17 cellular contexts compared by ENCODE assay signal in genomic region chr12:128690641-128691040, GRCh38.
"Had no signal": no experiment of that assay in that cellular context is flagged by ENCODE, and none has a peak within 500 bp of the region (broad histone marks: within the 10 kb centered on the region; RNA-seq: fewer than 3 reads in every experiment).

No MANE protein-coding gene starts in this region.

- H3K9me3 Mint-ChIP-seq: activated B cell treated with CpG ODN at 0.5 μM for 24 hours; natural killer cell; stimulated activated effector memory CD8-positive, alpha-beta T cell treated with anti-CD3 and anti-CD28 coated beads, Interleukin-12 subunit alpha, Interleukin-12 subunit beta, amount 100 ng/mL, for 72 hours had no signal

- H3K9me3 ChIP-seq: colonic mucosa, left lung, thoracic aorta, upper lobe of right lung had no signal

- H3K27me3 Mint-ChIP-seq: activated B cell treated with CpG ODN at 0.5 μM for 24 hours; activated naive CD8-positive, alpha-beta T cell had no signal

- H3K27ac Mint-ChIP-seq: activated B cell treated with CpG ODN at 0.5 μM for 24 hours; activated CD8-positive, alpha-beta T cell treated with anti-CD3 and anti-CD28 coated beads, Interleukin-2, amount 10 ng/mL, durations not matched to agents 7 days and 5 days; activated naive CD8-positive, alpha-beta T cell; activated T-cell treated with anti-CD3 and anti-CD28 coated beads, Interleukin-2, amount 50 U/mL, for 72 hours; natural killer cell; stimulated activated effector memory CD8-positive, alpha-beta T cell treated with anti-CD3 and anti-CD28 coated beads, Interleukin-12 subunit alpha, Interleukin-12 subunit beta, amount 100 ng/mL, for 72 hours had no signal

- H3K79me2 ChIP-seq: hepatocyte had no signal

- H3K36me3 ChIP-seq: colonic mucosa, left lung, thoracic aorta, upper lobe of right lung had no signal

- H2AFZ ChIP-seq: hepatocyte had no signal

- H3K4me2 ChIP-seq: hepatocyte had no signal

- H3K36me3 Mint-ChIP-seq: activated naive CD8-positive, alpha-beta T cell; natural killer cell; stimulated activated effector memory CD8-positive, alpha-beta T cell treated with anti-CD3 and anti-CD28 coated beads, Interleukin-12 subunit alpha, Interleukin-12 subunit beta, amount 100 ng/mL, for 72 hours had no signal

- DNase-seq: activated B cell treated with CpG ODN at 0.5 μM for 24 hours; activated CD4-positive, alpha-beta T cell treated with anti-CD3 and anti-CD28 coated beads for 48 hours; activated CD8-positive, alpha-beta memory T cell treated with anti-CD3 and anti-CD28 coated beads, Interleukin-2, amount 50 U/mL, for 4 hours; activated CD8-positive, alpha-beta T cell treated with anti-CD3 and anti-CD28 coated beads, Interleukin-2, amount 10 ng/mL, durations not matched to agents 7 days and 5 days; activated gamma-delta T cell; activated T-cell treated with anti-CD3 and anti-CD28 coated beads, Interleukin-2, amount 50 U/mL, for 72 hours; amniotic stem cell; caudate nucleus; colonic mucosa; left lung; mammary epithelial cell; natural killer cell; upper lobe of right lung had no signal

- H3K4me1 Mint-ChIP-seq: activated B cell treated with CpG ODN at 0.5 μM for 24 hours; stimulated activated effector memory CD8-positive, alpha-beta T cell treated with anti-CD3 and anti-CD28 coated beads, Interleukin-12 subunit alpha, Interleukin-12 subunit beta, amount 100 ng/mL, for 72 hours had no signal

- H3K4me1 ChIP-seq: colonic mucosa, left lung, upper lobe of right lung had no signal

- H3K27me3 ChIP-seq: colonic mucosa, hepatocyte, left lung, upper lobe of right lung had no signal

- H3K27ac ChIP-seq: colonic mucosa, hepatocyte, left lung, thoracic aorta, upper lobe of right lung had no signal

- H3K4me3 ChIP-seq: colonic mucosa, hepatocyte, left lung, thoracic aorta, upper lobe of right lung had no signal

- H3K4me3 Mint-ChIP-seq: activated B cell treated with CpG ODN at 0.5 μM for 24 hours; activated CD8-positive, alpha-beta T cell treated with anti-CD3 and anti-CD28 coated beads, Interleukin-2, amount 10 ng/mL, durations not matched to agents 7 days and 5 days; activated naive CD8-positive, alpha-beta T cell; activated T-cell treated with anti-CD3 and anti-CD28 coated beads, Interleukin-2, amount 50 U/mL, for 72 hours; natural killer cell; stimulated activated effector memory CD8-positive, alpha-beta T cell treated with anti-CD3 and anti-CD28 coated beads, Interleukin-12 subunit alpha, Interleukin-12 subunit beta, amount 100 ng/mL, for 72 hours had no signal
